10 cellular contexts compared by ENCODE assay signal in the genomic region with DNA sequence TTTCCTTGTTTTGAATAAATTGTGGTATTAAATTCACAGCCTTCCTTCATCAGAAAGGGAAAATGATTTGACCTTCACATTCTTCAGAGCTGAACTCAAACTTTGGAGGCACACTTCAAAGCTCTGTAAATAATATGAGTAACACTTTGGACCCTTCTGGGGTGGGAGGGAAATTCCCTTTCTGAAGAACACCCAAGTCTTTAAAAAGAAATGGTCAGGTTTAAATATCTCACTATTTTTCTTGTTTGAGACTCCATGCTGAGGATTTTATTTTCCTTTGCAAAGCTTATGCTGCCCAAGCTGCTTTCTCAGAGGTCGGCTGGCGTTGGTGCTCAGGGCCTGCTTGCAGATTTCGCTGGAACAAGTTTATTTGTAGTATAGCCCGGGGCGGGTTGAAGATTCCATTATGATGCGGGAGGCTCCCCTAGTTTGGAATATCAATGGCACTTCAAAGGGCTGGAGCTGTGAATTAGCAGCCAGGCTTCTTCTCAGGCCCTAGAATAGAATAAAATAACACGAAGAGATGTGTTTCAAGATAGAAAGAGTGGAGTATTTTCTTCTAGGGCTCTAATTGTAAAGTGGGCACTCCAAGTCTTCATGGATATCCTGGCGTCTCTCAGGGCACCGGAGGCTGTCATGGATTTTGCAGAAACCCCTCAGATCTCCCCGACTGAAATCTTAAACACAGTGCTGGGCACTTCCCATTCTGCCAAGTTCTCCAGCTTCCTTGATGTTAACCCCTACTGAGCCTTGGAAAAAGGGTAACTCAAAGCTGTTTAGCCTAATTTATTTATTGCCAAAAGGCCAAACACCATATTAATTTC.
DNase-seq lines count a peak whose midpoint lies in the region; ATAC-seq and TF ChIP-seq lines count a peak whose summit lies in the region.
"Had no signal": no experiment of that assay in that cellular context is flagged by ENCODE, and none has a peak within 500 bp of the region (broad histone marks: within the 10 kb centered on the region; RNA-seq: fewer than 3 reads in every experiment).

No MANE protein-coding gene starts in this region.

- POLR2A ChIA-PET in HCT116 (lab: Charles Lee): no interaction called here

- H3K36me3 ChIP-seq in HCT116 (ENCODE audit: control insufficient read depth in 1 of 2, insufficient read depth in 2 of 2, low read length in 2 of 2) (no peaks in the 10 kb centered on the region), iPS DF 6.9 (ENCODE audit: control insufficient read depth, insufficient read depth, low read length) (no peaks in the 10 kb centered on the region), skeletal muscle satellite cell (ENCODE audit: insufficient read depth, low read length) (no peaks in the 10 kb centered on the region), uterus (no peaks in the 10 kb centered on the region)

- no peak for TF ChIP-seq CTCF in HCT116 (IDR thresholded peaks at IDR 0.05 in 2 of 3, conservative IDR thresholded peaks at IDR 0.05 in 1 of 3; ENCODE audit: borderline replicate concordance in 1 of 3, insufficient read depth in 1 of 3, low read depth in 2 of 3, low read length in 2 of 3)
- no peak for TF ChIP-seq CTCF in uterus (IDR thresholded peaks at IDR 0.05)

- peak; percentile 60 for ATAC-seq in HCT116
- ATAC-seq: activated T-helper 17 cell treated with anti-CD3 and anti-CD28 coated beads, Interleukin-2, amount 50 U/mL, for 72 hours had no signal

- peak overlapping the region; percentile 84 for H2AFZ ChIP-seq in HCT116 (ENCODE audit: low read depth, low read length, poor library complexity, severe bottlenecking)

- in situ Hi-C loops in KBM-7 (cut with MboI; ENCODE audit: low pct_unique_long_range_greater_than_20kb, low sequenced_read_pairs): no loop called here

- no peaks in the 10 kb centered on the region; the same call in 1 of the 2 replicates for H3K9me2 ChIP-seq in HCT116 (ENCODE audit: insufficient read depth)

- H3K4me2 ChIP-seq in HCT116 (ENCODE audit: low read length) (peak overlapping the region; percentile 73), skeletal muscle satellite cell (ENCODE audit: low read length) (peak overlapping the region; percentile 71)

- no peaks in the 10 kb centered on the region for H3K79me2 ChIP-seq in HCT116 (ENCODE audit: insufficient read depth, low read length)

- intact Hi-C loops in HCT116 (cut with micrococcal nuclease): no loop called here
- intact Hi-C loops in uterus (cut with DNase I; ENCODE audit: low total_unique reads): no loop called here

- CTCF ChIA-PET in HCT116 (lab: Charles Lee): no interaction called here

- TF ChIP-seq RAD21 in HCT116 (IDR thresholded peaks at IDR 0.05; ENCODE audit: low read depth): no peak

- no TSS peak for BruUV-seq in HCT116 (replicated peaks; lab: Mats Ljungman, UMichigan)

- H3K4me1 ChIP-seq in HCT116 (ENCODE audit: control insufficient read depth in 1 of 2, insufficient read depth in 2 of 2, low read length in 2 of 2) (peaks cover 26 to 57% of the 10 kb centered on the region in 2 experiments), iPS DF 6.9 (ENCODE audit: control insufficient read depth, insufficient read depth, low read length) (peaks cover 12% of the 10 kb centered on the region; the same call in 1 of the 2 replicates), skeletal muscle satellite cell (ENCODE audit: control insufficient read depth, insufficient read depth, low read length) (peaks cover 56% of the 10 kb centered on the region), uterus (no peaks in the 10 kb centered on the region)

- no peaks in the 10 kb centered on the region for H4K20me1 ChIP-seq in HCT116 (ENCODE audit: insufficient read depth)

- RAD21 ChIA-PET in HCT116 (lab: Charles Lee; ENCODE audit: low non-redundant PET in 1 of 2, low total read pairs in 2 of 2, uncharacterized antibody in 2 of 2, unreplicated experiment in 2 of 2): interaction anchor here in 1 of 2 experiments (0.6 kb wide), 1 partner anchor 120 kb away, joined by 3 read pairs; no protein-coding TSS in a partner anchor

- H3K9ac ChIP-seq in HCT116 (ENCODE audit: low read length) (peak overlapping the region; percentile 32), skeletal muscle satellite cell (ENCODE audit: low read depth, low read length) (peak overlapping the region; percentile 72)

- TF ChIP-seq POLR2A in HCT116 (IDR thresholded peaks at IDR 0.05; ENCODE audit: borderline replicate concordance, extremely low read depth, insufficient read depth, insufficient read length) (no peak), uterus (IDR thresholded peaks at IDR 0.05) (no peak)

- peak; percentile 58 for DNase-seq in HCT116 (ENCODE audit: low read depth, low spot score)
- DNase-seq in amniotic epithelial cell (ENCODE audit: low read depth): peak; percentile 8
- DNase-seq in iPS DF 6.9 (ENCODE audit: low read depth, low spot score): peak; percentile 31
- DNase-seq in NCI-H1417 treated with DMSO at 0.1 percent for 48 hours (lab: John Stamatoyannopoulos, UW): no peak
- DNase-seq in uterus: no peak
- DNase-seq in activated gamma-delta T cell (lab: John Stamatoyannopoulos, UW): no peak
- DNase-seq in KBM-7: no peak
- DNase-seq: NCI-H2029 treated with DMSO at 0.1 percent for 48 hours had no signal

- H3K27me3 ChIP-seq in HCT116 (ENCODE audit: insufficient read depth, low read length): no peaks in the 10 kb centered on the region
- no peaks in the 10 kb centered on the region for H3K27me3 ChIP-seq in iPS DF 6.9 (ENCODE audit: control insufficient read depth, insufficient read depth, low read length)
- no peaks in the 10 kb centered on the region for H3K27me3 ChIP-seq in skeletal muscle satellite cell (ENCODE audit: control insufficient read depth, insufficient read depth, low read length)
- H3K27me3 ChIP-seq in uterus: peaks cover 0 to 4% of the 10 kb centered on the region in 2 donors

- H3K27ac ChIP-seq in HCT116 (ENCODE audit: low read depth, low read length): peak overlapping the region; percentile 57
- no peak overlapping the region for H3K27ac ChIP-seq in iPS DF 6.9 (ENCODE audit: low read length)
- no peak overlapping the region for H3K27ac ChIP-seq in uterus

- H3K9me3 ChIP-seq in HCT116 (ENCODE audit: control insufficient read depth in 1 of 2, insufficient read depth in 1 of 2, low read depth in 1 of 2, low read length in 2 of 2) (no peaks in the 10 kb centered on the region), iPS DF 6.9 (ENCODE audit: control insufficient read depth, insufficient read depth, low read length) (no peaks in the 10 kb centered on the region), skeletal muscle satellite cell (replicated peaks; ENCODE audit: low read length) (no peaks in the 10 kb centered on the region), uterus (no peaks in the 10 kb centered on the region)

- WGBS in iPS DF 6.9 (ENCODE audit: insufficient coverage, insufficient read length): no CpG with 5 or more reads among the region's 10 CpGs

- peak overlapping the region in 1 of 2 experiments; percentile 29; a peak in 2 of 4 replicates for H3K4me3 ChIP-seq in HCT116 (replicated peaks in 1 of 2; ENCODE audit: low read depth in 1 of 2, low read length in 2 of 2)
- H3K4me3 ChIP-seq in iPS DF 6.9 (ENCODE audit: low read length): no peak overlapping the region
- peak overlapping the region; percentile 40 for H3K4me3 ChIP-seq in skeletal muscle satellite cell (ENCODE audit: low read length)
- H3K4me3 ChIP-seq in uterus: no peak overlapping the region

TF ChIP-seq in HCT116, 20 proteins besides CTCF, POLR2A, EP300 and RAD21 (continues in another document):
- TF ChIP-seq ELF1 (IDR thresholded peaks at IDR 0.05; ENCODE audit: borderline replicate concordance, low read depth): no peak; the same call in 1 of the 2 replicates
- 0 out of 2 replicates have a peak, but pooled peaks have one; percentile 8 for TF ChIP-seq CEBPB (IDR thresholded peaks at IDR 0.05; ENCODE audit: low read depth)
- TF ChIP-seq EGR1 (IDR thresholded peaks at IDR 0.05; ENCODE audit: low read depth): no peak
- no peak for TF ChIP-seq REST (IDR thresholded peaks at IDR 0.05; ENCODE audit: low read depth)
- TF ChIP-seq EZH2phosphoT487 (IDR thresholded peaks at IDR 0.05; ENCODE audit: borderline replicate concordance): no peak
- TF ChIP-seq FOSL1 (IDR thresholded peaks at IDR 0.05; ENCODE audit: low read depth): peak; percentile 82
- TF ChIP-seq POLR2AphosphoS5 (IDR thresholded peaks at IDR 0.05; ENCODE audit: low read depth, low read length): peak; percentile 33; the same call in 1 of the 2 replicates
- TF ChIP-seq, protein P1, sequence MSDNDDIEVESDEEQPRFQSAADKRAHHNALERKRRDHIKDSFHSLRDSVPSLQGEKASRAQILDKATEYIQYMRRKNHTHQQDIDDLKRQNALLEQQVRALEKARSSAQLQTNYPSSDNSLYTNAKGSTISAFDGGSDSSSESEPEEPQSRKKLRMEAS (IDR thresholded peaks at IDR 0.05): 0 out of 2 replicates have a peak, but pooled peaks have one; percentile 1

Comparison
In these comparisons a context has a peak if more than half of its experiments do, and no peak if none do; other contexts are left out.
1. DNase-seq: peak in HCT116 (single experiment), amniotic epithelial cell (single experiment) and iPS DF 6.9 (single experiment); none in NCI-H1417 treated with DMSO at 0.1 percent for 48 hours (single experiment), uterus (0 of 2), activated gamma-delta T cell (single experiment) and KBM-7 (single experiment).